12 cellular contexts compared by ENCODE assay signal in genomic region chr5:79961731-79962579, GRCh38. TPM values are rescaled to one million over a fixed set of nuclear protein-coding genes. Genes with fewer than 3 reads are reported as not detected.
DNase-seq lines count a peak whose midpoint lies in the region; ATAC-seq and TF ChIP-seq lines count a peak whose summit lies in the region.
"Had no signal": no experiment of that assay in that cellular context is flagged by ENCODE, and none has a peak within 500 bp of the region (broad histone marks: within the 10 kb centered on the region; RNA-seq: fewer than 3 reads in every experiment).

No MANE protein-coding gene starts in this region.

- TF ChIP-seq CTCF in brain (conservative IDR thresholded peaks at IDR 0.05): no peak

- peaks cover 31% of the 10 kb centered on the region for H3K4me1 Mint-ChIP-seq in brain
- H3K4me1 Mint-ChIP-seq: activated B cell treated with CpG ODN at 0.5 μM for 24 hours had no signal

- H3K27ac Mint-ChIP-seq in brain: peak overlapping the region; percentile 31 to 89 (median 45)
- H3K27ac Mint-ChIP-seq: activated B cell treated with CpG ODN at 0.5 μM for 24 hours had no signal

- peaks cover 0 to 4% (median 0%) of the 10 kb centered on the region in 5 experiments for H3K9me3 Mint-ChIP-seq in brain
- H3K9me3 Mint-ChIP-seq: activated B cell treated with CpG ODN at 0.5 μM for 24 hours had no signal

- peak overlapping the region; percentile 40 for H2AFZ ChIP-seq in neuron (ENCODE audit: low read depth, low read length)

- H3K4me1 ChIP-seq in neuron (ENCODE audit: insufficient read depth, low read length): peaks cover 16% of the 10 kb centered on the region
- H3K4me1 ChIP-seq: Caco-2, spleen had no signal

- H3K36me3 ChIP-seq in neuron (ENCODE audit: insufficient read depth, low read length): no peaks in the 10 kb centered on the region
- H3K36me3 ChIP-seq: spleen had no signal

- no peak for ATAC-seq in HG03175 (IDR thresholded peaks at IDR 0.05; ENCODE audit: unreplicated experiment)

- H3K9me3 ChIP-seq in neuron (ENCODE audit: low read length): no peaks in the 10 kb centered on the region
- H3K9me3 ChIP-seq: Caco-2, spleen had no signal

- peaks cover 3% of the 10 kb centered on the region for H3K27me3 Mint-ChIP-seq in brain

- no peak overlapping the region for H3K4me3 Mint-ChIP-seq in brain
- H3K4me3 Mint-ChIP-seq: activated B cell treated with CpG ODN at 0.5 μM for 24 hours had no signal

- DNase-seq in NCI-H82 (lab: John Stamatoyannopoulos, UW) (peak; percentile 12), NCI-H82 treated with DMSO at 0.1 percent for 48 hours (lab: John Stamatoyannopoulos, UW; ENCODE audit: unreplicated experiment) (no peak), MV-4-11 (lab: John Stamatoyannopoulos, UW) (peak; percentile 80), NCI-H2029 (lab: John Stamatoyannopoulos, UW) (no peak), NCI-H446 (lab: John Stamatoyannopoulos, UW) (no peak)
- DNase-seq: activated B cell treated with CpG ODN at 0.5 μM for 24 hours, amniotic stem cell, Caco-2, spleen had no signal

- peak overlapping the region; percentile 9 for H3K4me3 ChIP-seq in neuron (ENCODE audit: low read length)
- H3K4me3 ChIP-seq: spleen had no signal

- no peaks in the 10 kb centered on the region for H3K36me3 Mint-ChIP-seq in brain

- no peaks in the 10 kb centered on the region for H3K27me3 ChIP-seq in neuron (ENCODE audit: insufficient read depth, low read length)

RNA-seq across cellular contexts. Expression of gene MTX3, which starts 29.1 kb away (rescaled TPM):
- polyA plus RNA-seq in brain (ENCODE audit: insufficient read depth, low read depth, low replicate concordance): 1.9 TPM

Comparison
In these comparisons a context has a peak if more than half of its experiments do, and no peak if none do; other contexts are left out.
1. DNase-seq: peak in NCI-H82 (single experiment) and MV-4-11 (single experiment); none in NCI-H82 treated with DMSO at 0.1 percent for 48 hours (single experiment), NCI-H2029 (single experiment) and NCI-H446 (0 of 2).